Comparison of ENCODE assay signal across 8 cellular contexts in the genomic region with DNA sequence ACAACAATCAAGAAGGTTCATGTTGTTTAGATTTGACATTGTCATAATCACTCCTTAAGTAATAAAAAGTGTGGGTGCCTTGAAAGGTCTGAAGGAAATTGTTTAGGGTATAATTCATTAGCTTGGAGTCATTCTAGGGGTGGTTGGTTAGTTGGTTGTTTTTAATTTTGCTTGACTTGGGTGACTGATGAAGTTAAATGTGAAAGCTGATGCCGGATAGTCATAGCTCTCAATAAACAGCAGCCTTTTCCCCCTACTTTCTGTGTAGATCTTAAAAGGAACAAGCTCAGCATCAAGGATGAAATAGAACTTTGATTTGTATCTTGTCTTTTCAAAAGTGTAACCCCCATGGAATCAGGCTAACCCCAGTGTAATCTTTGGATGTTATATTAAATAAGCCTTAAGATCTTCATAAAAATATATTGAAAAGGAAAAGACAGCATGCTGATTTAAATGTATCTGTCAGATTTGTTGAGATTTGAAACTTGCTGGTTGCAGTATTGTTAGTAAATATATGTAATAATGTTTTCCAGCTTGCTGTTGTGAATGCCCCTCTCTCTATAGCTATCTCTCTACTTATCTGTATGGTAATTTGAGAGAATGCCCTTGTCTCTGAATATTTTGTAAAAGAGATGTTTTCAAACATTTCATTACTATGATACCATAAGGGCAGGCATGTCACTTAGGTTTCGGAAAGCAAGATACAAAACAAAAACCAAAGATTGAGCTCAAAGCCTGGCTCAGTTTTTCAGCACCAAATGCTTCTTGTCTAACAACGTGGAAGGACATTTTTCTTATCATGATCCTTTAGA.
DNase-seq lines count a peak whose midpoint lies in the region; ATAC-seq and TF ChIP-seq lines count a peak whose summit lies in the region.

No MANE protein-coding gene starts in this region.

- no peak for TF ChIP-seq POLR2A in adrenal gland (IDR thresholded peaks at IDR 0.05)

- H3K27ac ChIP-seq in adrenal gland (peak overlapping the region; percentile 15 to 85 (median 55)), left lung (peak overlapping the region; percentile 73 to 92), subcutaneous abdominal adipose tissue (ENCODE audit: low read depth, low read length) (peak overlapping the region; percentile 98)

- peak; percentile 29 for DNase-seq in NCI-H82 (lab: John Stamatoyannopoulos, UW)
- DNase-seq in NCI-H82 treated with DMSO at 0.1 percent for 48 hours (lab: John Stamatoyannopoulos, UW; ENCODE audit: unreplicated experiment) = no peak
- no peak for DNase-seq in adrenal gland
- DNase-seq in left lung = no peak
- DNase-seq in RPMI8226 = no peak
- DNase-seq in KBM-7 = no peak

- intact Hi-C loops in adrenal gland (cut with DNase I) (loop anchor here in 1 of 2 donors (10.0 kb wide), 1 partner anchor 195 kb away; no protein-coding TSS in a partner anchor), left lung (cut with DNase I) (loop anchor here in 1 of 2 donors (10.0 kb wide), 2 partner anchors 145 to 195 kb away; partner anchors contain the start of gene ARID5B)

- peaks cover 22 to 64% of the 10 kb centered on the region in 2 donors for H3K4me1 ChIP-seq in adrenal gland (replicated peaks in 1 of 2)
- H3K4me1 ChIP-seq in left lung = peaks cover 31 to 93% of the 10 kb centered on the region in 2 donors
- peaks cover 14 to 87% (median 79%) of the 10 kb centered on the region in 5 donors for H3K4me1 ChIP-seq in subcutaneous abdominal adipose tissue (ENCODE audit: control insufficient read depth in 5 of 5, insufficient read depth in 5 of 5, low read length in 5 of 5)

- H3K27me3 ChIP-seq in adrenal gland = no peaks in the 10 kb centered on the region
- no peaks in the 10 kb centered on the region for H3K27me3 ChIP-seq in left lung
- H3K27me3 ChIP-seq in subcutaneous abdominal adipose tissue (ENCODE audit: control insufficient read depth in 5 of 5, insufficient read depth in 4 of 5, low read length in 5 of 5) = no peaks in the 10 kb centered on the region

- no peak for TF ChIP-seq CTCF in adrenal gland (IDR thresholded peaks at IDR 0.05)
- no peak for TF ChIP-seq CTCF in left lung (IDR thresholded peaks at IDR 0.05)

- in situ Hi-C loops in KBM-7 (cut with MboI; ENCODE audit: low pct_unique_long_range_greater_than_20kb, low sequenced_read_pairs) = no loop called here

- H3K9me3 ChIP-seq in adrenal gland (replicated peaks in 1 of 3) (no peaks in the 10 kb centered on the region), left lung (no peaks in the 10 kb centered on the region), subcutaneous abdominal adipose tissue (ENCODE audit: control insufficient read depth in 5 of 5, low read length in 5 of 5) (no peaks in the 10 kb centered on the region)

- peak overlapping the region; percentile 91 to 100 (median 96) for H3K9ac ChIP-seq in subcutaneous abdominal adipose tissue (ENCODE audit: low read length in 5 of 5)

- H3K36me3 ChIP-seq in adrenal gland (replicated peaks in 1 of 2) (peaks cover 0 to 10% of the 10 kb centered on the region in 2 donors), left lung (peaks cover 0 to 14% of the 10 kb centered on the region in 2 donors), subcutaneous abdominal adipose tissue (ENCODE audit: control insufficient read depth in 5 of 5, insufficient read depth in 5 of 5, low read length in 5 of 5) (peaks cover 14 to 28% (median 25%) of the 10 kb centered on the region in 5 donors)

- ATAC-seq in left lung = no peak
- ATAC-seq in esophagus mucosa = no peak

- H3K4me3 ChIP-seq in adrenal gland (peak overlapping the region in 1 of 4 donors; percentile 58), left lung (peak overlapping the region; percentile 23 to 33), subcutaneous abdominal adipose tissue (ENCODE audit: low read depth in 1 of 5, low read length in 5 of 5) (peak overlapping the region; percentile 62 to 92 (median 87))

- 41 to 51% (median 47%) methylated on average over 3 of the region's 3 CpGs for whole genome bisulfite sequencing in adrenal gland, 4 donors
